8 cellular contexts compared by ENCODE assay signal in the genomic region with DNA sequence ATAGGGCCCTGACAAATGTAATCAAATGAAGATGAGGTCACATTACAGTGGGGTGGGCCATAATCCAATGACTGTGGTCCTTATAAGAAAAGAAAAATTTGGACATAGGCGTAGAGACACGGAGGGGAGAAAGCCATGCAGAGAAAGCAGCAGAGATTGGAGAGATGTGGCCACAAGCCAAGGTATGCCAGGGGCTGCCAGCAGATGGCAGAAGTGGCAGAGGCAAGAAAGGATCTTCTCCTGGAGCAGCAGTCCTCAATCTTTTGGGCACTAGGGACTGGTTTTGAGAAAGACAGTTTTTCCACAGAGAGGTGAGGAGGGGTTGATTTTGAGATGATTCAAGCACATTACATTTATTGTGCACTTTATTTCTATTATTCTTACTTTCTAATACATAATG.
DNase-seq lines count a peak whose midpoint lies in the region; ATAC-seq and TF ChIP-seq lines count a peak whose summit lies in the region.

No MANE protein-coding gene starts in this region.

- ATAC-seq in sciatic nerve (no peak), HG03097 (IDR thresholded peaks at IDR 0.05; ENCODE audit: low FRiP score, unreplicated experiment) (no peak), HG03354 (IDR thresholded peaks at IDR 0.05; ENCODE audit: poor library complexity, severe bottlenecking, unreplicated experiment) (no peak)

- no peaks in the 10 kb centered on the region for H3K36me3 Mint-ChIP-seq in endothelial cell (ENCODE audit: low read depth, unreplicated experiment)

- TF ChIP-seq CTCF in astrocyte of the cerebellum (IDR thresholded peaks at IDR 0.05; ENCODE audit: low read depth, low read length, missing control alignments) (peak; percentile 28), endothelial cell (IDR thresholded peaks at IDR 0.05; ENCODE audit: unreplicated experiment) (no peak)

- in situ Hi-C loops in astrocyte of the cerebellum (cut with HindIII; ENCODE audit: low sequenced_read_pairs) = no loop called here

- intact Hi-C loops in sciatic nerve (cut with DNase I) = no loop called here

- peaks cover 7% of the 10 kb centered on the region for H3K27me3 Mint-ChIP-seq in endothelial cell (ENCODE audit: unreplicated experiment)

- DNase-seq in activated effector memory CD4-positive, alpha-beta T cell treated with anti-CD3 and anti-CD28 coated beads, Interleukin-2, amount 50 U/mL, for 16 hours = peak; percentile 70
- DNase-seq in activated effector memory CD4-positive, alpha-beta T cell treated with Interleukin-2 at 50 U/mL for 16 hours = no peak
- DNase-seq in MV-4-11 (lab: John Stamatoyannopoulos, UW) (peak; percentile 6), astrocyte of the cerebellum (ENCODE audit: low read depth) (no peak), sciatic nerve (ENCODE audit: low spot score) (peak; percentile 53), endothelial cell (ENCODE audit: low spot score) (no peak)

- no peaks in the 10 kb centered on the region for H3K9me3 Mint-ChIP-seq in endothelial cell (ENCODE audit: unreplicated experiment)

- H3K4me3 ChIP-seq in astrocyte of the cerebellum (ENCODE audit: low read depth, low read length) = no peak overlapping the region

- no peak overlapping the region for H3K4me3 Mint-ChIP-seq in endothelial cell (ENCODE audit: unreplicated experiment)

- no peak overlapping the region for H3K27ac Mint-ChIP-seq in endothelial cell (ENCODE audit: unreplicated experiment)

- peaks cover 5% of the 10 kb centered on the region for H3K4me1 Mint-ChIP-seq in endothelial cell (ENCODE audit: unreplicated experiment)

Comparison
In these comparisons a context has a peak if more than half of its experiments do, and no peak if none do; other contexts are left out.
1. DNase-seq: peak in activated effector memory CD4-positive, alpha-beta T cell treated with anti-CD3 and anti-CD28 coated beads, Interleukin-2, amount 50 U/mL, for 16 hours (single experiment), MV-4-11 (single experiment) and sciatic nerve (single experiment); none in activated effector memory CD4-positive, alpha-beta T cell treated with Interleukin-2 at 50 U/mL for 16 hours (single experiment), astrocyte of the cerebellum (single experiment) and endothelial cell (single experiment).